Comparison of ENCODE assay signal across 24 cellular contexts in the genomic region with DNA sequence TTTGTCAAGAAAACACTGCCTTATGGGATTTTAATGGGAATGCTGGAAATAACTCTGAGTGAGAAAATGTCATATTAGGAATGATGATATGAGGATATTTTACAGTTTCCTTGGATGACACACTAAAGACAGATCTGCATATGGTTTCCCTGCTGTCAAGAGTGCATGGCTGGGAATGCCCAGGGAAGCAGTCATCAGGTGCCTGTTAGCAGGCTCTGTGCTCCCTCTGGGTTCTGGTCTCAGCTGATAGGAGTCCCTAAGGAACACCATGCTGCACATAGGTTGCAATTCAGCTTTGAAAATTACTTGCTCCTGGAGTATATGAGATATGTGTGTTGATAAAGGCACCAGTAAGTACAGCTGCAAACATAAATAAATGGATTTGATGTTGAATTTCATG.
"Had no signal": no experiment of that assay in that cellular context is flagged by ENCODE, and none has a peak within 500 bp of the region (broad histone marks: within the 10 kb centered on the region; RNA-seq: fewer than 3 reads in every experiment).

No MANE protein-coding gene starts in this region.

- H3K4me1 Mint-ChIP-seq: endodermal cell, mesothelial cell of epicardium, naive B cell had no signal

- DNase-seq: colonic mucosa; cortex of kidney; effector CD8-positive, alpha-beta T cell; effector memory CD8-positive, alpha-beta T cell; endodermal cell; erythroblast; esophagus squamous epithelium; foreskin fibroblast; foreskin melanocyte; gastrocnemius medialis; glutamatergic neuron; head of caudate nucleus; heart right ventricle; hippocampal formation; left cardiac atrium; left lung; left ventricle myocardium superior; lower lobe of right lung; mesenchymal stem cell; mucosa of descending colon; naive B cell had no signal

- H3K27ac Mint-ChIP-seq: dendritic cell treated with granulocyte-macrophage colony-stimulating factor and Interleukin-4, amounts not matched to agents 40 ng/mL and 50 ng/mL, for 4 days; effector memory CD8-positive, alpha-beta T cell; endodermal cell; mesothelial cell of epicardium; naive B cell had no signal

- ATAC-seq: effector memory CD8-positive, alpha-beta T cell; esophagus mucosa; gastrocnemius medialis; heart right ventricle; left cardiac atrium; left lung; left ventricle myocardium superior; lower lobe of right lung; mucosa of descending colon had no signal

- H3K4me3 Mint-ChIP-seq: dendritic cell treated with granulocyte-macrophage colony-stimulating factor and Interleukin-4, amounts not matched to agents 40 ng/mL and 50 ng/mL, for 4 days; effector memory CD8-positive, alpha-beta T cell; endodermal cell; mesothelial cell of epicardium; naive B cell had no signal

- H3K36me3 Mint-ChIP-seq: naive B cell had no signal

- H3K27me3 Mint-ChIP-seq: dendritic cell treated with granulocyte-macrophage colony-stimulating factor and Interleukin-4, amounts not matched to agents 40 ng/mL and 50 ng/mL, for 4 days; effector memory CD8-positive, alpha-beta T cell had no signal
